Comparison of ENCODE assay signal across 19 cellular contexts in genomic region chr12:123260081-123260480, GRCh38. TPM values are rescaled to one million over a fixed set of nuclear protein-coding genes. Genes with fewer than 3 reads are reported as not detected.
DNase-seq lines count a peak whose midpoint lies in the region; ATAC-seq and TF ChIP-seq lines count a peak whose summit lies in the region.
"Had no signal": no experiment of that assay in that cellular context is flagged by ENCODE, and none has a peak within 500 bp of the region (broad histone marks: within the 10 kb centered on the region; RNA-seq: fewer than 3 reads in every experiment).

No MANE protein-coding gene starts in this region.

- WGBS in SK-N-SH (ENCODE audit: low lambda C conversion rate): 93% methylated on average over 9 of the region's 9 CpGs

- POLR2A ChIA-PET in activated CD4-positive, alpha-beta memory T cell treated with anti-CD3 and anti-CD28 coated beads, Interleukin-2, amount 10 ng/mL, durations not matched to agents 7 days and 5 days (lab: Charles Lee): no interaction called here
- POLR2A ChIA-PET in SK-N-SH (lab: Yijun Ruan, JAX): no interaction called here

- TF ChIP-seq RAD21 in SK-N-SH (IDR thresholded peaks at IDR 0.05; ENCODE audit: low read length): no peak

- no peaks in the 10 kb centered on the region for H3K27me3 ChIP-seq in SK-N-SH (ENCODE audit: insufficient read depth)

- H3K27me3 Mint-ChIP-seq in activated naive CD4-positive, alpha-beta T cell treated with anti-CD3 and anti-CD28 coated beads, Interleukin-2, amount 50 U/mL, for 24 hours: no peaks in the 10 kb centered on the region
- no peaks in the 10 kb centered on the region for H3K27me3 Mint-ChIP-seq in activated naive CD4-positive, alpha-beta T cell treated with anti-CD3 and anti-CD28 coated beads for 36 hours (ENCODE audit: low read depth)
- H3K27me3 Mint-ChIP-seq in progenitor cell of endocrine pancreas: no peaks in the 10 kb centered on the region
- no peaks in the 10 kb centered on the region for H3K27me3 Mint-ChIP-seq in activated CD4-positive, alpha-beta memory T cell treated with anti-CD3 and anti-CD28 coated beads, Interleukin-2, amount 10 ng/mL, durations not matched to agents 7 days and 5 days

- H3K9me3 Mint-ChIP-seq in activated naive CD4-positive, alpha-beta T cell treated with anti-CD3 and anti-CD28 coated beads, Interleukin-2, amount 50 U/mL, for 24 hours: no peaks in the 10 kb centered on the region
- H3K9me3 Mint-ChIP-seq in activated naive CD4-positive, alpha-beta T cell treated with anti-CD3 and anti-CD28 coated beads for 36 hours: no peaks in the 10 kb centered on the region
- H3K9me3 Mint-ChIP-seq in progenitor cell of endocrine pancreas (ENCODE audit: low read depth): peaks cover 5% of the 10 kb centered on the region
- H3K9me3 Mint-ChIP-seq in activated CD4-positive, alpha-beta memory T cell treated with anti-CD3 and anti-CD28 coated beads, Interleukin-2, amount 10 ng/mL, durations not matched to agents 7 days and 5 days: no peaks in the 10 kb centered on the region
- H3K9me3 Mint-ChIP-seq in stimulated activated effector memory CD8-positive, alpha-beta T cell treated with anti-CD3 and anti-CD28 coated beads, Interleukin-12 subunit alpha, Interleukin-12 subunit beta, amount 100 ng/mL, for 72 hours: no peaks in the 10 kb centered on the region

- ATAC-seq in stimulated activated effector memory CD8-positive, alpha-beta T cell treated with anti-CD3 and anti-CD28 coated beads, Interleukin-12 subunit alpha, Interleukin-12 subunit beta, amount 100 ng/mL, for 72 hours: no peak

- peaks cover 20% of the 10 kb centered on the region for H4K20me1 ChIP-seq in SK-N-SH (ENCODE audit: insufficient read depth)

- no peak overlapping the region for H2AFZ ChIP-seq in SK-N-SH (ENCODE audit: low read depth)

- DNase-seq in activated naive CD4-positive, alpha-beta T cell treated with anti-CD3 and anti-CD28 coated beads for 36 hours: no peak
- DNase-seq in epithelial cell of prostate (ENCODE audit: low read depth, low spot score) (no peak), progenitor cell of endocrine pancreas (ENCODE audit: low spot score, unreplicated experiment) (no peak), SK-N-SH (no peak)
- no peak for DNase-seq in activated CD4-positive, alpha-beta memory T cell treated with anti-CD3 and anti-CD28 coated beads, Interleukin-2, amount 10 ng/mL, durations not matched to agents 7 days and 5 days
- DNase-seq in stimulated activated effector memory CD8-positive, alpha-beta T cell treated with anti-CD3 and anti-CD28 coated beads, Interleukin-12 subunit alpha, Interleukin-12 subunit beta, amount 100 ng/mL, for 72 hours (ENCODE audit: low spot score in 2 of 2): no peak
- DNase-seq: DND-41; GDM1; GOT3; KBM-7; NCI-H1105; NCI-H1694 treated with DMSO at 0.1 percent for 48 hours; NCI-H345; NCI-H526 treated with DMSO at 0.1 percent for 48 hours; NK-92 treated with Interleukin-12 subunit alpha and Interleukin-12 subunit beta, amount 100 ng/mL, for 24 hours; OCI-M1 had no signal

- H3F3A ChIP-seq in SK-N-SH (replicated peaks; ENCODE audit: insufficient read depth): peaks cover 37% of the 10 kb centered on the region

- H3K4me1 Mint-ChIP-seq in activated naive CD4-positive, alpha-beta T cell treated with anti-CD3 and anti-CD28 coated beads, Interleukin-2, amount 50 U/mL, for 24 hours: peaks cover 7% of the 10 kb centered on the region
- peaks cover 4% of the 10 kb centered on the region for H3K4me1 Mint-ChIP-seq in activated naive CD4-positive, alpha-beta T cell treated with anti-CD3 and anti-CD28 coated beads for 36 hours (ENCODE audit: low read depth)
- peaks cover 11% of the 10 kb centered on the region for H3K4me1 Mint-ChIP-seq in progenitor cell of endocrine pancreas (ENCODE audit: low read depth)
- H3K4me1 Mint-ChIP-seq in activated CD4-positive, alpha-beta memory T cell treated with anti-CD3 and anti-CD28 coated beads, Interleukin-2, amount 10 ng/mL, durations not matched to agents 7 days and 5 days: peaks cover 5% of the 10 kb centered on the region
- peaks cover 6% of the 10 kb centered on the region for H3K4me1 Mint-ChIP-seq in stimulated activated effector memory CD8-positive, alpha-beta T cell treated with anti-CD3 and anti-CD28 coated beads, Interleukin-12 subunit alpha, Interleukin-12 subunit beta, amount 100 ng/mL, for 72 hours

- H3K9me2 ChIP-seq in SK-N-SH: no peaks in the 10 kb centered on the region

- no peak for TF ChIP-seq EP300 in SK-N-SH (IDR thresholded peaks at IDR 0.05; ENCODE audit: borderline replicate concordance in 1 of 2, low read depth in 1 of 2, low read length in 1 of 2)

- H3K9ac ChIP-seq in SK-N-SH: no peak overlapping the region

- intact Hi-C loops in activated naive CD4-positive, alpha-beta T cell treated with anti-CD3 and anti-CD28 coated beads for 36 hours (cut with micrococcal nuclease): no loop called here

- H3K27ac ChIP-seq in VCaP (peak overlapping the region; percentile 61), epithelial cell of prostate (peak overlapping the region; percentile 71), SK-N-SH (ENCODE audit: low read depth in 2 of 2, low read length in 1 of 2) (no peak overlapping the region)
- H3K27ac ChIP-seq: HL-60 had no signal

- H3K27ac Mint-ChIP-seq in activated naive CD4-positive, alpha-beta T cell treated with anti-CD3 and anti-CD28 coated beads, Interleukin-2, amount 50 U/mL, for 24 hours: peak overlapping the region; percentile 77
- H3K27ac Mint-ChIP-seq in activated naive CD4-positive, alpha-beta T cell treated with anti-CD3 and anti-CD28 coated beads for 36 hours: no peak overlapping the region
- H3K27ac Mint-ChIP-seq in progenitor cell of endocrine pancreas: peak overlapping the region; percentile 86
- no peak overlapping the region for H3K27ac Mint-ChIP-seq in activated CD4-positive, alpha-beta memory T cell treated with anti-CD3 and anti-CD28 coated beads, Interleukin-2, amount 10 ng/mL, durations not matched to agents 7 days and 5 days
- H3K27ac Mint-ChIP-seq in stimulated activated effector memory CD8-positive, alpha-beta T cell treated with anti-CD3 and anti-CD28 coated beads, Interleukin-12 subunit alpha, Interleukin-12 subunit beta, amount 100 ng/mL, for 72 hours: no peak overlapping the region

- H3K9me3 ChIP-seq in SK-N-SH: no peaks in the 10 kb centered on the region

- H3K36me3 ChIP-seq in SK-N-SH (replicated peaks in 1 of 2; ENCODE audit: control insufficient read depth in 1 of 2, insufficient read depth in 2 of 2, low read length in 1 of 2): peaks cover 62 to 83% of the 10 kb centered on the region in 2 experiments

- H3K4me3 Mint-ChIP-seq in activated naive CD4-positive, alpha-beta T cell treated with anti-CD3 and anti-CD28 coated beads, Interleukin-2, amount 50 U/mL, for 24 hours: no peak overlapping the region
- no peak overlapping the region for H3K4me3 Mint-ChIP-seq in activated naive CD4-positive, alpha-beta T cell treated with anti-CD3 and anti-CD28 coated beads for 36 hours
- no peak overlapping the region for H3K4me3 Mint-ChIP-seq in progenitor cell of endocrine pancreas (ENCODE audit: low read depth)
- no peak overlapping the region for H3K4me3 Mint-ChIP-seq in activated CD4-positive, alpha-beta memory T cell treated with anti-CD3 and anti-CD28 coated beads, Interleukin-2, amount 10 ng/mL, durations not matched to agents 7 days and 5 days
- H3K4me3 Mint-ChIP-seq in stimulated activated effector memory CD8-positive, alpha-beta T cell treated with anti-CD3 and anti-CD28 coated beads, Interleukin-12 subunit alpha, Interleukin-12 subunit beta, amount 100 ng/mL, for 72 hours: no peak overlapping the region

- peaks cover 6% of the 10 kb centered on the region for H3K36me3 Mint-ChIP-seq in activated naive CD4-positive, alpha-beta T cell treated with anti-CD3 and anti-CD28 coated beads, Interleukin-2, amount 50 U/mL, for 24 hours
- peaks cover 28% of the 10 kb centered on the region for H3K36me3 Mint-ChIP-seq in activated naive CD4-positive, alpha-beta T cell treated with anti-CD3 and anti-CD28 coated beads for 36 hours (ENCODE audit: low read depth)
- H3K36me3 Mint-ChIP-seq in progenitor cell of endocrine pancreas (ENCODE audit: insufficient read depth): peaks cover 59% of the 10 kb centered on the region
- H3K36me3 Mint-ChIP-seq in activated CD4-positive, alpha-beta memory T cell treated with anti-CD3 and anti-CD28 coated beads, Interleukin-2, amount 10 ng/mL, durations not matched to agents 7 days and 5 days (ENCODE audit: low read depth): peaks cover 39% of the 10 kb centered on the region
- peaks cover 81% of the 10 kb centered on the region for H3K36me3 Mint-ChIP-seq in stimulated activated effector memory CD8-positive, alpha-beta T cell treated with anti-CD3 and anti-CD28 coated beads, Interleukin-12 subunit alpha, Interleukin-12 subunit beta, amount 100 ng/mL, for 72 hours

- TF ChIP-seq CTCF in VCaP (conservative IDR thresholded peaks at IDR 0.05) (no peak), progenitor cell of endocrine pancreas (IDR thresholded peaks at IDR 0.05; ENCODE audit: unreplicated experiment) (no peak), SK-N-SH (IDR thresholded peaks at IDR 0.05) (no peak)

- CTCF ChIA-PET in activated naive CD4-positive, alpha-beta T cell treated with anti-CD3 and anti-CD28 coated beads for 36 hours (lab: Charles Lee): no interaction called here
- CTCF ChIA-PET in activated CD4-positive, alpha-beta memory T cell treated with anti-CD3 and anti-CD28 coated beads, Interleukin-2, amount 10 ng/mL, durations not matched to agents 7 days and 5 days (lab: Charles Lee): no interaction called here
- CTCF ChIA-PET in SK-N-SH (lab: Yijun Ruan, JAX): interaction anchor here (1.2 to 1.4 kb wide), 2 partner anchors 22 to 27 kb away, joined by 3 to 4 read pairs; partner anchors contain the start of gene MPHOSPH9

- peaks cover 86% of the 10 kb centered on the region for H3K79me2 ChIP-seq in SK-N-SH (ENCODE audit: insufficient read depth)

- H3K4me1 ChIP-seq in SK-N-SH (ENCODE audit: control insufficient read depth in 1 of 2, insufficient read depth in 2 of 2, low read depth in 1 of 2, low read length in 1 of 2): no peaks in the 10 kb centered on the region; a peak in 1 of 4 replicates

- H3K4me2 ChIP-seq in SK-N-SH: no peak overlapping the region

- H3K4me3 ChIP-seq in SK-N-SH (ENCODE audit: low read depth in 2 of 2, low read length in 1 of 2): no peak overlapping the region

RNA-seq across cellular contexts. Expression of gene CDK2AP1, which starts 11.6 kb away (rescaled TPM):
- 10 to 100 TPM; 64.7 to 67.5 TPM for total RNA-seq in activated naive CD4-positive, alpha-beta T cell treated with anti-CD3 and anti-CD28 coated beads for 36 hours
- 182 and 184 TPM in 2 replicates for total RNA-seq in progenitor cell of endocrine pancreas
- total RNA-seq in activated CD4-positive, alpha-beta memory T cell treated with anti-CD3 and anti-CD28 coated beads, Interleukin-2, amount 10 ng/mL, durations not matched to agents 7 days and 5 days: 10 to 100 TPM; 20.5 to 21.6 TPM
- 208 and 231 TPM in 2 replicates for polyA plus RNA-seq in SK-N-SH (2012; rRNA removed)
- 338 and 421 TPM in 2 replicates for polyA plus RNA-seq in SK-N-SH (2012; cell fraction: cytosol; rRNA removed)
- polyA plus RNA-seq in SK-N-SH (2012; cell fraction: nucleus; rRNA removed): 37.9 and 59.8 TPM in 2 replicates

RNA-seq across cellular contexts. Expression of gene MTRFR, which starts 26.8 kb away (rescaled TPM):
- total RNA-seq in activated naive CD4-positive, alpha-beta T cell treated with anti-CD3 and anti-CD28 coated beads for 36 hours: 10 to 100 TPM; 27.7 to 27.8 TPM
- total RNA-seq in progenitor cell of endocrine pancreas: 15.1 and 16.3 TPM in 2 replicates
- 10 to 100 TPM; 29.9 to 30.0 TPM for total RNA-seq in activated CD4-positive, alpha-beta memory T cell treated with anti-CD3 and anti-CD28 coated beads, Interleukin-2, amount 10 ng/mL, durations not matched to agents 7 days and 5 days
- 6.6 and 7.5 TPM in 2 replicates for polyA plus RNA-seq in SK-N-SH (2012; rRNA removed)
- 7.1 and 8.2 TPM in 2 replicates for polyA plus RNA-seq in SK-N-SH (2012; cell fraction: cytosol; rRNA removed)
- polyA plus RNA-seq in SK-N-SH (2012; cell fraction: nucleus; rRNA removed): 4.5 and 5.4 TPM in 2 replicates

RNA-seq across cellular contexts. Expression of gene MPHOSPH9, which starts 27.1 kb away (rescaled TPM):
- total RNA-seq in activated naive CD4-positive, alpha-beta T cell treated with anti-CD3 and anti-CD28 coated beads for 36 hours: 100 to 1,000 TPM; 111 to 114 TPM
- 36.7 and 39.3 TPM in 2 replicates for total RNA-seq in progenitor cell of endocrine pancreas
- total RNA-seq in activated CD4-positive, alpha-beta memory T cell treated with anti-CD3 and anti-CD28 coated beads, Interleukin-2, amount 10 ng/mL, durations not matched to agents 7 days and 5 days: 100 to 1,000 TPM; 113 to 116 TPM
- polyA plus RNA-seq in SK-N-SH (2012; rRNA removed): 8.2 and 9.0 TPM in 2 replicates
- polyA plus RNA-seq in SK-N-SH (2012; cell fraction: cytosol; rRNA removed): 8.9 and 11.0 TPM in 2 replicates
- 17.8 and 27.7 TPM in 2 replicates for polyA plus RNA-seq in SK-N-SH (2012; cell fraction: nucleus; rRNA removed)

Comparison
In these comparisons a context has a peak if more than half of its experiments do, and no peak if none do; other contexts are left out.
1. H3K27ac Mint-ChIP-seq: peak in activated naive CD4-positive, alpha-beta T cell treated with anti-CD3 and anti-CD28 coated beads, Interleukin-2, amount 50 U/mL, for 24 hours (single experiment) and progenitor cell of endocrine pancreas (single experiment); none in activated naive CD4-positive, alpha-beta T cell treated with anti-CD3 and anti-CD28 coated beads for 36 hours (single experiment), activated CD4-positive, alpha-beta memory T cell treated with anti-CD3 and anti-CD28 coated beads, Interleukin-2, amount 10 ng/mL, durations not matched to agents 7 days and 5 days (single experiment) and stimulated activated effector memory CD8-positive, alpha-beta T cell treated with anti-CD3 and anti-CD28 coated beads, Interleukin-12 subunit alpha, Interleukin-12 subunit beta, amount 100 ng/mL, for 72 hours (single experiment).
2. H3K27ac ChIP-seq: peak in VCaP (single experiment) and epithelial cell of prostate (single experiment); none in SK-N-SH (0 of 2).